ENCODE assay signal across 8 cellular contexts in genomic region chr1:151908228-151908691, GRCh38. TPM values are rescaled to one million over a fixed set of nuclear protein-coding genes. Genes with fewer than 3 reads are reported as not detected.
DNase-seq lines count a peak whose midpoint lies in the region; ATAC-seq and TF ChIP-seq lines count a peak whose summit lies in the region.

No MANE protein-coding gene starts in this region.

- no peaks in the 10 kb centered on the region for H3K27me3 Mint-ChIP-seq in CD4-positive, alpha-beta T cell
- H3K27me3 Mint-ChIP-seq in naive B cell: no peaks in the 10 kb centered on the region

- TF ChIP-seq CTCF in CD4-positive, alpha-beta T cell (IDR thresholded peaks at IDR 0.05): no peak
- TF ChIP-seq CTCF in tibial nerve (IDR thresholded peaks at IDR 0.05): peak in 1 of 5 experiments; percentile 8

- H3K9me3 ChIP-seq in CD4-positive, alpha-beta T cell (ENCODE audit: control insufficient read depth, low read length): peaks cover 9% of the 10 kb centered on the region
- peaks cover 20% of the 10 kb centered on the region for H3K9me3 ChIP-seq in HUES64 (ENCODE audit: insufficient read depth, low read depth, low read length)
- peaks cover 0 to 9% (median 0%) of the 10 kb centered on the region in 4 donors for H3K9me3 ChIP-seq in tibial nerve

- peak overlapping the region; percentile 76 for H3K4me3 ChIP-seq in HUES64 (ENCODE audit: low read length)
- H3K4me3 ChIP-seq in tibial nerve: peak overlapping the region in 1 of 4 donors; percentile 74

- no peak for ATAC-seq in CD4-positive, alpha-beta T cell (ENCODE audit: poor library complexity)
- no peak for ATAC-seq in naive B cell (ENCODE audit: low read depth in 2 of 2)
- no peak for ATAC-seq in HG02763 (IDR thresholded peaks at IDR 0.05; ENCODE audit: unreplicated experiment)

- peaks cover 8% of the 10 kb centered on the region for H3K4me1 ChIP-seq in HUES64 (ENCODE audit: insufficient read depth, low read length)
- peaks cover 0 to 21% (median 2%) of the 10 kb centered on the region in 4 donors for H3K4me1 ChIP-seq in tibial nerve

- intact Hi-C loops in CD4-positive, alpha-beta T cell (cut with DNase I, micrococcal nuclease): no loop called here
- intact Hi-C loops in posterior vena cava (cut with DNase I): no loop called here

- 71% methylated on average over 10 of the region's 10 CpGs for WGBS in HUES64
- WGBS in tibial nerve, 2 donors: 80 to 84% methylated on average over 10 of the region's 10 CpGs

- H3K27me3 ChIP-seq in CD4-positive, alpha-beta T cell (ENCODE audit: control insufficient read depth, insufficient read depth, low read length): no peaks in the 10 kb centered on the region
- no peaks in the 10 kb centered on the region for H3K27me3 ChIP-seq in HUES64 (ENCODE audit: insufficient read depth, low read length)
- H3K27me3 ChIP-seq in tibial nerve: no peaks in the 10 kb centered on the region

- POLR2A ChIA-PET in CD4-positive, alpha-beta T cell (lab: Charles Lee): interaction anchor here (0.8 to 8.1 kb wide), 11 partner anchors 11 to 145 kb away, joined by 3 to 106 read pairs (median 5); partner anchors contain the start of genes C2CD4D and MRPL9

- TF ChIP-seq EP300 in tibial nerve (IDR thresholded peaks at IDR 0.05): no peak

- H3K4me1 Mint-ChIP-seq in CD4-positive, alpha-beta T cell (ENCODE audit: low read depth): peaks cover 59% of the 10 kb centered on the region
- peaks cover 6 to 23% (median 12%) of the 10 kb centered on the region in 3 donors for H3K4me1 Mint-ChIP-seq in naive B cell

- H3K27ac Mint-ChIP-seq in CD4-positive, alpha-beta T cell: peak overlapping the region; percentile 89
- H3K27ac Mint-ChIP-seq in naive B cell: peak overlapping the region in 2 of 6 donors; percentile 67 to 84

- no peak overlapping the region; the same call in 1 of the 2 replicates for H3K9ac ChIP-seq in HUES64 (ENCODE audit: low read depth, low read length)

- peaks cover 56% of the 10 kb centered on the region for H3K36me3 Mint-ChIP-seq in CD4-positive, alpha-beta T cell (ENCODE audit: low read depth)
- H3K36me3 Mint-ChIP-seq in naive B cell: peaks cover 8 to 28% of the 10 kb centered on the region in 2 donors

- no peak for DNase-seq in CD4-positive, alpha-beta T cell
- DNase-seq in amniotic epithelial cell (ENCODE audit: low read depth): peak; percentile 19
- no peak for DNase-seq in naive B cell
- DNase-seq in OCI-M2 (lab: John Stamatoyannopoulos, UW; ENCODE audit: unreplicated experiment): no peak
- no peak for DNase-seq in posterior vena cava (ENCODE audit: low spot score)
- no peak for DNase-seq in tibial nerve (ENCODE audit: low spot score in 2 of 2)

- H3K36me3 ChIP-seq in HUES64 (ENCODE audit: insufficient read depth, low read length) (peaks cover 12% of the 10 kb centered on the region; the same call in 1 of the 2 replicates), tibial nerve (peaks cover 0 to 29% (median 0%) of the 10 kb centered on the region in 3 donors)

- peak overlapping the region; percentile 88 for H3K4me3 Mint-ChIP-seq in CD4-positive, alpha-beta T cell
- H3K4me3 Mint-ChIP-seq in naive B cell: peak overlapping the region in 5 of 8 donors; percentile 80 to 94 (median 86)

- no peak overlapping the region for H3K27ac ChIP-seq in CD4-positive, alpha-beta T cell (ENCODE audit: low read depth, low read length)
- H3K27ac ChIP-seq in HUES64 (ENCODE audit: low read depth, low read length): no peak overlapping the region
- H3K27ac ChIP-seq in tibial nerve: no peak overlapping the region

- TF ChIP-seq POLR2A in tibial nerve (IDR thresholded peaks at IDR 0.05): no peak

- peaks cover 3% of the 10 kb centered on the region for H3K9me3 Mint-ChIP-seq in CD4-positive, alpha-beta T cell
- peaks cover 0 to 36% (median 9%) of the 10 kb centered on the region in 7 donors for H3K9me3 Mint-ChIP-seq in naive B cell

- CTCF ChIA-PET in CD4-positive, alpha-beta T cell (lab: Charles Lee): interaction anchor here (1.5 to 3.2 kb wide), 5 partner anchors 9 to 88 kb away, joined by 7 to 27 read pairs (median 8); no protein-coding TSS in a partner anchor

RNA-seq across cellular contexts. Expression of gene THEM4, which starts 1.1 kb away (rescaled TPM):
- 10 to 100 TPM; 24.0 to 24.5 TPM for total RNA-seq in CD4-positive, alpha-beta T cell
- 14.9 TPM for polyA plus RNA-seq in HUES64 (2013, experiment 1 of 2)
- 16.8 TPM for polyA plus RNA-seq in HUES64 (2013, experiment 2 of 2)
- polyA plus RNA-seq in naive B cell (ENCODE audit: low read depth in 6 of 6): 10 to 100 TPM in 2 of 6 donors, 1 to 10 TPM in 4; 6.6 to 11.9 (median 8.1) TPM
- total RNA-seq in posterior vena cava (1 to 10 TPM; 9.4 to 9.8 TPM), tibial nerve (10 to 100 TPM; 17.7 to 48.6 (median 32.3) TPM)

RNA-seq across cellular contexts. Expression of gene THEM5, which starts 54.7 kb away (rescaled TPM):
- total RNA-seq in CD4-positive, alpha-beta T cell: not detected
- polyA plus RNA-seq in HUES64 (2013, experiment 1 of 2): not detected
- not detected for polyA plus RNA-seq in HUES64 (2013, experiment 2 of 2)
- polyA plus RNA-seq in naive B cell (ENCODE audit: low read depth in 6 of 6): not detected
- total RNA-seq in posterior vena cava (not detected), tibial nerve (not detected)
